In genomic region chrX:43003204-43003565, GRCh38 we compare ENCODE assay signal across 15 cellular contexts.
A peak's percentile ranks its signal among the peaks of the same experiment; 100 is the strongest.
DNase-seq lines count a peak whose midpoint lies in the region; ATAC-seq, FAIRE-seq and TF ChIP-seq lines count a peak whose summit lies in the region.
"Had no signal": no experiment of that assay in that cellular context is flagged by ENCODE, and none has a peak within 500 bp of the region (broad histone marks: within the 10 kb centered on the region; RNA-seq: fewer than 3 reads in every experiment).

No MANE protein-coding gene starts in this region.

- peak; percentile 68 for FAIRE-seq in kidney (lab: Jason Lieb, UNC)

- no peaks in the 10 kb centered on the region for H3K27me3 ChIP-seq in naive thymus-derived CD4-positive, alpha-beta T cell (ENCODE audit: control insufficient read depth in 2 of 2, insufficient read depth in 2 of 2, low read length in 2 of 2)
- no peaks in the 10 kb centered on the region for H3K27me3 ChIP-seq in hepatocyte

- no peaks in the 10 kb centered on the region for H4K20me1 ChIP-seq in hepatocyte (ENCODE audit: insufficient read depth, poor library complexity, severe bottlenecking)

- no peak overlapping the region for H3K4me3 Mint-ChIP-seq in endothelial cell (ENCODE audit: unreplicated experiment)
- H3K4me3 Mint-ChIP-seq in naive thymus-derived CD4-positive, alpha-beta T cell = no peak overlapping the region
- H3K4me3 Mint-ChIP-seq: activated naive CD8-positive, alpha-beta T cell treated with anti-CD3 and anti-CD28 coated beads, Interleukin-2, amount 50 U/mL, for 24 hours; neural crest cell had no signal

- H3K9ac ChIP-seq in kidney (ENCODE audit: low read length in 2 of 2) = no peak overlapping the region

- H3K79me2 ChIP-seq in hepatocyte = no peaks in the 10 kb centered on the region

- H3K4me1 ChIP-seq in kidney (ENCODE audit: control insufficient read depth in 1 of 2, insufficient read depth in 1 of 2, low read depth in 1 of 2, low read length in 2 of 2) = no peaks in the 10 kb centered on the region
- H3K4me1 ChIP-seq in naive thymus-derived CD4-positive, alpha-beta T cell (ENCODE audit: control insufficient read depth in 2 of 2, insufficient read depth in 2 of 2, low read length in 2 of 2) = no peaks in the 10 kb centered on the region
- H3K4me1 ChIP-seq in hepatocyte (ENCODE audit: insufficient read depth) = no peaks in the 10 kb centered on the region
- H3K4me1 ChIP-seq: esophagus muscularis mucosa had no signal

- H3K4me3 ChIP-seq in kidney (ENCODE audit: low read length in 2 of 2) (no peak overlapping the region), hepatocyte (no peak overlapping the region)
- no peak overlapping the region for H3K4me3 ChIP-seq in naive thymus-derived CD4-positive, alpha-beta T cell (ENCODE audit: low read length)
- H3K4me3 ChIP-seq: esophagus muscularis mucosa, lung, skin epidermis had no signal

- WGBS in hepatocyte (ENCODE audit: low lambda C conversion rate, missing lambda C conversion rate) = 100% methylated on average over 3 of the region's 3 CpGs

- H3K9me3 ChIP-seq in kidney (ENCODE audit: control insufficient read depth in 1 of 2, low read length in 2 of 2) (no peaks in the 10 kb centered on the region), hepatocyte (ENCODE audit: low read depth) (no peaks in the 10 kb centered on the region)
- H3K9me3 ChIP-seq in naive thymus-derived CD4-positive, alpha-beta T cell (ENCODE audit: control insufficient read depth in 2 of 3, low read length in 3 of 3) = no peaks in the 10 kb centered on the region
- H3K9me3 ChIP-seq: esophagus muscularis mucosa had no signal

- H3K4me2 ChIP-seq in hepatocyte = no peak overlapping the region

- no peak overlapping the region for H2AFZ ChIP-seq in hepatocyte

- peak; percentile 14 for ATAC-seq in GM19023 (IDR thresholded peaks at IDR 0.05; ENCODE audit: unreplicated experiment)
- ATAC-seq in GM21717 (IDR thresholded peaks at IDR 0.05; ENCODE audit: unreplicated experiment) = peak; percentile 35
- peak; percentile 17 for ATAC-seq in HG03103 (IDR thresholded peaks at IDR 0.05; ENCODE audit: low read depth, unreplicated experiment)
- ATAC-seq in naive thymus-derived CD4-positive, alpha-beta T cell = no peak
- ATAC-seq: activated naive CD8-positive, alpha-beta T cell treated with anti-CD3 and anti-CD28 coated beads, Interleukin-2, amount 50 U/mL, for 24 hours had no signal

- H3K36me3 ChIP-seq in kidney (ENCODE audit: control insufficient read depth in 1 of 2, insufficient read depth in 2 of 2, low read length in 2 of 2) (no peaks in the 10 kb centered on the region), hepatocyte (replicated peaks; ENCODE audit: insufficient read depth, low read depth) (no peaks in the 10 kb centered on the region)
- H3K36me3 ChIP-seq in naive thymus-derived CD4-positive, alpha-beta T cell (ENCODE audit: control insufficient read depth in 2 of 3, insufficient read depth in 3 of 3, low read length in 3 of 3) = no peaks in the 10 kb centered on the region
- H3K36me3 ChIP-seq: esophagus muscularis mucosa had no signal

- TF ChIP-seq CTCF in kidney (IDR thresholded peaks at IDR 0.05; ENCODE audit: borderline replicate concordance, extremely low read depth, insufficient read depth) (no peak), endothelial cell (IDR thresholded peaks at IDR 0.05; ENCODE audit: unreplicated experiment) (no peak), hepatocyte (IDR thresholded peaks at IDR 0.05; ENCODE audit: poor library complexity) (no peak)

- H3K27me3 Mint-ChIP-seq in endothelial cell (ENCODE audit: unreplicated experiment) = no peaks in the 10 kb centered on the region
- no peaks in the 10 kb centered on the region for H3K27me3 Mint-ChIP-seq in naive thymus-derived CD4-positive, alpha-beta T cell
- H3K27me3 Mint-ChIP-seq: activated naive CD8-positive, alpha-beta T cell treated with anti-CD3 and anti-CD28 coated beads, Interleukin-2, amount 50 U/mL, for 24 hours had no signal

- H3K4me1 Mint-ChIP-seq in endothelial cell (ENCODE audit: unreplicated experiment) = peaks cover 3% of the 10 kb centered on the region
- peaks cover 0 to 7% (median 0%) of the 10 kb centered on the region in 7 donors for H3K4me1 Mint-ChIP-seq in naive thymus-derived CD4-positive, alpha-beta T cell

- CTCF ChIA-PET in naive thymus-derived CD4-positive, alpha-beta T cell (lab: Charles Lee) = no interaction called here

- H3K27ac ChIP-seq in kidney (ENCODE audit: low read depth in 2 of 2, low read length in 2 of 2) (no peak overlapping the region), hepatocyte (no peak overlapping the region)
- H3K27ac ChIP-seq in naive thymus-derived CD4-positive, alpha-beta T cell (ENCODE audit: low read depth, low read length) = no peak overlapping the region
- H3K27ac ChIP-seq: esophagus muscularis mucosa, skin epidermis had no signal

- DNase-seq in kidney (no peak), endothelial cell (ENCODE audit: low spot score) (no peak), hepatocyte (ENCODE audit: low spot score) (no peak), C1 segment of cervical spinal cord (lab: John Stamatoyannopoulos, UW) (no peak)
- DNase-seq in naive thymus-derived CD4-positive, alpha-beta T cell = no peak
- DNase-seq: activated CD4-positive, CD25-positive, alpha-beta regulatory T cell; activated naive CD8-positive, alpha-beta T cell treated with anti-CD3 and anti-CD28 coated beads, Interleukin-2, amount 50 U/mL, for 24 hours; MM.1S had no signal

- no peaks in the 10 kb centered on the region for H3K36me3 Mint-ChIP-seq in endothelial cell (ENCODE audit: low read depth, unreplicated experiment)
- no peaks in the 10 kb centered on the region for H3K36me3 Mint-ChIP-seq in naive thymus-derived CD4-positive, alpha-beta T cell

- no peaks in the 10 kb centered on the region for H3K9me3 Mint-ChIP-seq in endothelial cell (ENCODE audit: unreplicated experiment)
- H3K9me3 Mint-ChIP-seq in naive thymus-derived CD4-positive, alpha-beta T cell = no peaks in the 10 kb centered on the region
- H3K9me3 Mint-ChIP-seq: activated naive CD8-positive, alpha-beta T cell treated with anti-CD3 and anti-CD28 coated beads, Interleukin-2, amount 50 U/mL, for 24 hours; neural crest cell had no signal

- H3K9me2 ChIP-seq in hepatocyte (replicated peaks; ENCODE audit: insufficient read depth) = no peaks in the 10 kb centered on the region

- POLR2A ChIA-PET in naive thymus-derived CD4-positive, alpha-beta T cell (lab: Charles Lee) = no interaction called here

- no peak overlapping the region for H3K27ac Mint-ChIP-seq in endothelial cell (ENCODE audit: unreplicated experiment)
- H3K27ac Mint-ChIP-seq in naive thymus-derived CD4-positive, alpha-beta T cell = no peak overlapping the region
- H3K27ac Mint-ChIP-seq: activated naive CD8-positive, alpha-beta T cell treated with anti-CD3 and anti-CD28 coated beads, Interleukin-2, amount 50 U/mL, for 24 hours had no signal

- intact Hi-C loops in kidney (cut with DNase I) = no loop called here
- intact Hi-C loops in naive thymus-derived CD4-positive, alpha-beta T cell (cut with micrococcal nuclease) = no loop called here
